ENCODE assay signal across 8 cellular contexts in the genomic region with DNA sequence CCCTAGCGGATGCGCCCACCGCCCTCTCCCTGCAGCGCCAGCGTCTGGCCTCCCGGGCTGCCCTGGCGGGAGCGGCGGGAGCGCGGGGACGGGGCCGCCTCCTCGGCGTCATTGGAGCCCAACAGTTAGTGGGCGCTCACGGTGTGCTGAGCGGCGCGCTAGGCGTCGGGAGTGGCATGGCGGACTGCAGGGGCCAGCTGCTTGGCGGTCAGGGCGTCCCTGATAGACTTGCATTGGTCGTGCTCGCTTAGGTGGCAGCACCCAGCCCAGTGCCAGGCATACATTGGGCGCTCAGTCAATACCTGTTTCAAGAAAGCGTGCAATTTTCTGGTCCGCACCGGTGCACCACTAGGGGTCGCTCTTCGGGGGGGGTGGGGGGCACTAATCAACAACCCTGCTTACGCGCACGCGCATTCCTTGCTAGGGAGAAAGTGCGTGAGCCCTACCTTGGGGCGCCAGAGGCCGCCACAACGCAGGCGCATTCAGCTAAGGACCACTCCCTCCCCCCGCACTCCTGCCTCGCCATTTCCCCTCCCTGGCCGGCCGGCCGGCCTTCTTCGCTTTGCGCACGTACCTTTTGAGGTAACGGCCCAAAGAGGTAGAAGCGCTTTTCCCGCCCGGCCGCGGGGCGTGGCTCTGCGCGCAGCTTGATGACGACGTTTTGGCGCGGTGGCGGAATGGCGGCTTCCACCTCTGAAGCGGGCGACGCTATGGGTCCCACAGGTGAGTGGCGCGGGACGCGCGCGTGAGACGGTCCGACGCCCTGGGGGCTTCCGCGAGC. TPM values are rescaled to one million over a fixed set of nuclear protein-coding genes. Genes with fewer than 3 reads are reported as not detected.
DNase-seq lines count a peak whose midpoint lies in the region; ATAC-seq and TF ChIP-seq lines count a peak whose summit lies in the region.

No MANE protein-coding gene starts in this region.

- H4K20me1 ChIP-seq in OCI-LY1 (ENCODE audit: insufficient read depth, low read length) = no peaks in the 10 kb centered on the region

- peak overlapping the region; percentile 96 for H3K4me2 ChIP-seq in OCI-LY1 (ENCODE audit: low read length)

- peak overlapping the region; percentile 77 for H3K27ac ChIP-seq in OCI-LY1 (ENCODE audit: low read depth, low read length, poor library complexity, severe bottlenecking)

- H3F3A ChIP-seq in OCI-LY1 (ENCODE audit: insufficient read depth, low read length) = no peaks in the 10 kb centered on the region

- H3K79me2 ChIP-seq in OCI-LY1 (ENCODE audit: insufficient read depth, low read length) = peaks cover 45% of the 10 kb centered on the region

- peak overlapping the region; percentile 97 for H3K4me3 ChIP-seq in OCI-LY1 (ENCODE audit: low read depth, low read length, poor library complexity, severe bottlenecking)
- peak overlapping the region; percentile 94 for H3K4me3 ChIP-seq in epithelial cell of esophagus (ENCODE audit: low read length)
- peak overlapping the region; percentile 88 for H3K4me3 ChIP-seq in mononuclear cell (ENCODE audit: low read length)

- H3K9me3 ChIP-seq in OCI-LY1 (ENCODE audit: low read length) = no peaks in the 10 kb centered on the region
- H3K9me3 ChIP-seq in mononuclear cell (ENCODE audit: low read depth, low read length) = no peaks in the 10 kb centered on the region

- peak overlapping the region; percentile 98 for H3K9ac ChIP-seq in OCI-LY1 (ENCODE audit: low read length)

- H3K27me3 ChIP-seq in OCI-LY1 (ENCODE audit: insufficient read depth, low read length) (no peaks in the 10 kb centered on the region), mononuclear cell (ENCODE audit: insufficient read depth, low read length) (no peaks in the 10 kb centered on the region)

- H3K36me3 ChIP-seq in OCI-LY1 (ENCODE audit: insufficient read depth, low read length) = peaks cover 15% of the 10 kb centered on the region; the same call in 1 of the 2 replicates

- H3K4me1 ChIP-seq in OCI-LY1 (ENCODE audit: insufficient read depth, low read length, severe bottlenecking) (peaks cover 34% of the 10 kb centered on the region), mononuclear cell (ENCODE audit: insufficient read depth, low read length) (peaks cover 32% of the 10 kb centered on the region)

- no peaks in the 10 kb centered on the region for H3K9me2 ChIP-seq in OCI-LY1 (ENCODE audit: low read depth, low read length)

- H2AFZ ChIP-seq in OCI-LY1 (ENCODE audit: low read length) = no peak overlapping the region

- DNase-seq in DMS153 treated with DMSO at 0.1 percent for 48 hours (lab: John Stamatoyannopoulos, UW; ENCODE audit: unreplicated experiment) = peak; percentile 80
- peak; percentile 98 for DNase-seq in HuH-7.5 (ENCODE audit: low spot score)
- DNase-seq in activated T-cell treated with anti-CD3 and anti-CD28 coated beads for 1 hour (ENCODE audit: low read depth) = peak; percentile 92
- peak; percentile 97 for DNase-seq in epithelial cell of esophagus (ENCODE audit: low read depth)
- peak; percentile 90 to 92 for DNase-seq in stimulated activated CD8-positive, alpha-beta memory T cell treated with anti-CD3 and anti-CD28 coated beads, Interleukin-2, amount 100 ng/mL, for 48 hours (ENCODE audit: low read depth in 2 of 2)

- TF ChIP-seq CTCF in OCI-LY1 (IDR thresholded peaks at IDR 0.05; ENCODE audit: low read length) = peak; percentile 84
- peak; percentile 69 for TF ChIP-seq CTCF in epithelial cell of esophagus (IDR thresholded peaks at IDR 0.05; ENCODE audit: insufficient read depth, low read depth, low read length, missing control alignments)

- ATAC-seq in GM21528 (IDR thresholded peaks at IDR 0.05; ENCODE audit: low FRiP score, unreplicated experiment) = peak; percentile 72

RNA-seq across cellular contexts. Expression of gene MZT2A, which starts 0.4 kb away (rescaled TPM):
- 59.3 TPM for total RNA-seq in mononuclear cell

RNA-seq across cellular contexts. Expression of gene TUBA3D, which starts 16.7 kb away (rescaled TPM):
- total RNA-seq in mononuclear cell = not detected

RNA-seq across cellular contexts. Expression of gene CCDC74A, which starts 35.1 kb away (rescaled TPM):
- total RNA-seq in mononuclear cell = 0.84 TPM

Comparison
In these comparisons a context has a peak if more than half of its experiments do, and no peak if none do; other contexts are left out.
1. Peak in every context shown above with its lines: DNase-seq, ATAC-seq, H3K4me3 ChIP-seq and H3K27ac ChIP-seq.